ENCODE assay signal across 11 cellular contexts in the genomic region with DNA sequence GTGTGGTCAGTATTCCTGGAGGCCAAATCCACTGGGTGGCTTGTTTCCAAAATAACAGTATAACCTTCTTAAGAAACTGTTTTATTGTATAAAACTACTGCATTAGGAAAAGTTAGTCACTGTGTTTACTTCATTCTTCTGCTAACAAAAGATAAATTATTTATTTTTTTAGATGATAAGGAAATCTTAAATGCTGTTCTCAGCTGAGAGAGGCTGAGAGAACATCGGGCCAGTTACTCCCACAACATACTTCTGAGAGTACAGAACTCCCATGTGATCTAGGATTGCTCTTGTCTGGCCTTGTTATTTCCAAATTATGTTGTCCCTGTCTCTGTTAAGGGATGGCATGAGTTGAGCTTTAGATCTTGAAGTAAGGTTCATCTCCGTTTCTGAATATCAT.
"Had no signal": no experiment of that assay in that cellular context is flagged by ENCODE, and none has a peak within 500 bp of the region (broad histone marks: within the 10 kb centered on the region; RNA-seq: fewer than 3 reads in every experiment).

No MANE protein-coding gene starts in this region.

- H3K27ac ChIP-seq: ovary, sigmoid colon had no signal

- H3K4me3 ChIP-seq: ovary, sigmoid colon had no signal

- DNase-seq: activated CD4-positive, alpha-beta T cell treated with anti-CD3 and anti-CD28 coated beads, Interleukin-2, amount 10 ng/mL, durations not matched to agents 7 days and 5 days; activated CD8-positive, alpha-beta memory T cell treated with anti-CD3 and anti-CD28 coated beads, Interleukin-2, amount 50 U/mL, for 48 hours; activated gamma-delta T cell; activated T-cell treated with anti-CD3 and anti-CD28 coated beads, Interleukin-2, amount 50 U/mL, for 72 hours; amygdala; foreskin melanocyte; ovary; sigmoid colon; stimulated activated CD4-positive, alpha-beta T cell treated with anti-CD3 and anti-CD28 coated beads, Interleukin-1b, Interleukin-23, amount 100 ng/mL, for 48 hours; stimulated activated naive CD8-positive, alpha-beta T cell treated with anti-CD3 and anti-CD28 coated beads, Interleukin-15, amount 100 ng/mL, for 72 hours had no signal

- H3K36me3 ChIP-seq: ovary, sigmoid colon had no signal

- ATAC-seq: activated naive CD4-positive, alpha-beta T cell treated with anti-CD3 and anti-CD28 coated beads, Interleukin-2, amount 50 U/mL, for 72 hours; activated T-cell treated with anti-CD3 and anti-CD28 coated beads, Interleukin-2, amount 50 U/mL, for 72 hours; stimulated activated naive CD8-positive, alpha-beta T cell treated with anti-CD3 and anti-CD28 coated beads, Interleukin-15, amount 100 ng/mL, for 72 hours had no signal

- H3K27me3 ChIP-seq: ovary, sigmoid colon had no signal
